ENCODE assay signal across 19 cellular contexts in genomic region chr5:125812631-125813030, GRCh38.
DNase-seq lines count a peak whose midpoint lies in the region; FAIRE-seq and TF ChIP-seq lines count a peak whose summit lies in the region.
"Had no signal": no experiment of that assay in that cellular context is flagged by ENCODE, and none has a peak within 500 bp of the region (broad histone marks: within the 10 kb centered on the region; RNA-seq: fewer than 3 reads in every experiment).

No MANE protein-coding gene starts in this region.

- no peaks in the 10 kb centered on the region for H3K9me3 Mint-ChIP-seq in type B pancreatic cell

- no peak overlapping the region for H3K27ac Mint-ChIP-seq in type B pancreatic cell
- H3K27ac Mint-ChIP-seq: CD8-positive, alpha-beta T cell had no signal

- no peaks in the 10 kb centered on the region for H3K4me1 Mint-ChIP-seq in type B pancreatic cell (ENCODE audit: unreplicated experiment)

- no peak overlapping the region for H3K4me3 Mint-ChIP-seq in type B pancreatic cell
- H3K4me3 Mint-ChIP-seq: CD8-positive, alpha-beta T cell had no signal

- DNase-seq in COLO829 (ENCODE audit: low spot score) (peak; percentile 1), NCI-H69 (lab: John Stamatoyannopoulos, UW) (peak; percentile 46), inferior parietal cortex (ENCODE audit: extremely low spot score) (peak; percentile 30), pons (ENCODE audit: low spot score) (peak; percentile 86), EL (no peak), type B pancreatic cell (ENCODE audit: extremely low spot score, unreplicated experiment) (no peak), RPMI8226 (no peak), HTR-8/SVneo (ENCODE audit: insufficient read length, low spot score) (no peak)
- DNase-seq: CD8-positive, alpha-beta T cell; DMS79 treated with DMSO at 0.1 percent for 48 hours; KBM-7; NCI-H1105 treated with DMSO at 0.1 percent for 48 hours; NCI-H146; NCI-H1930; NCI-H345; NCI-H510A treated with DMSO at 0.1 percent for 48 hours; NCI-H774; SJCRH30 had no signal

- H3K36me3 Mint-ChIP-seq in type B pancreatic cell, result no peaks in the 10 kb centered on the region
- H3K36me3 Mint-ChIP-seq: CD8-positive, alpha-beta T cell had no signal

- TF ChIP-seq CTCF in type B pancreatic cell (conservative IDR thresholded peaks at IDR 0.05), result no peak

- no peaks in the 10 kb centered on the region for H3K27me3 Mint-ChIP-seq in type B pancreatic cell

- no peak for FAIRE-seq in HTR-8/SVneo (lab: Jason Lieb, UNC)
- FAIRE-seq: GM12892 had no signal

Comparison
In these comparisons a context has a peak if more than half of its experiments do, and no peak if none do; other contexts are left out.
1. DNase-seq: peak in COLO829 (single experiment), NCI-H69 (single experiment), inferior parietal cortex (single experiment) and pons (single experiment); none in EL (single experiment), type B pancreatic cell (single experiment), RPMI8226 (single experiment) and HTR-8/SVneo (single experiment).